ENCODE assay signal across 1 cellular context in the genomic region with DNA sequence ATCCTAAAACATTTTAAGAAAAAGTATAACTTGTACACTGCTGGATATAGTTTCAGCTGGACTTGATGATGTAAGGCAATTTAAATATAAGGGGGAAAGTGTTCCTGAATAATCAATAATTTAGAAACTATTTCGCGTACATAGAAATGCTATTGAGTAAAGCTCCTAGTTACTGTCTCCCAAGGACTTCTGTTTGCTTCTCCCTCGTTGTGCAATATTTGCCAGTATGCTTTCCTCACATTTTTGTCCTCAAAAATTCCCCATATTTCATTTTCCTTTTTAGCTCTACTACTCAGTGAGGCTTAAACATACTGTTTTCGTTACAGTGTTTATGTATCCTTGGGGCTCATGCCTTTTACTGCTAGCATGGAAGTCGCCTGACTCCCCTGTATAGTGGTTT.
TF ChIP-seq lines count a peak whose summit lies in the region.

No MANE protein-coding gene starts in this region.

TF ChIP-seq in GM23338, 12 proteins besides CTCF, POLR2A, EP300 and RAD21 (continued from another document):
- TF ChIP-seq, protein P1, sequence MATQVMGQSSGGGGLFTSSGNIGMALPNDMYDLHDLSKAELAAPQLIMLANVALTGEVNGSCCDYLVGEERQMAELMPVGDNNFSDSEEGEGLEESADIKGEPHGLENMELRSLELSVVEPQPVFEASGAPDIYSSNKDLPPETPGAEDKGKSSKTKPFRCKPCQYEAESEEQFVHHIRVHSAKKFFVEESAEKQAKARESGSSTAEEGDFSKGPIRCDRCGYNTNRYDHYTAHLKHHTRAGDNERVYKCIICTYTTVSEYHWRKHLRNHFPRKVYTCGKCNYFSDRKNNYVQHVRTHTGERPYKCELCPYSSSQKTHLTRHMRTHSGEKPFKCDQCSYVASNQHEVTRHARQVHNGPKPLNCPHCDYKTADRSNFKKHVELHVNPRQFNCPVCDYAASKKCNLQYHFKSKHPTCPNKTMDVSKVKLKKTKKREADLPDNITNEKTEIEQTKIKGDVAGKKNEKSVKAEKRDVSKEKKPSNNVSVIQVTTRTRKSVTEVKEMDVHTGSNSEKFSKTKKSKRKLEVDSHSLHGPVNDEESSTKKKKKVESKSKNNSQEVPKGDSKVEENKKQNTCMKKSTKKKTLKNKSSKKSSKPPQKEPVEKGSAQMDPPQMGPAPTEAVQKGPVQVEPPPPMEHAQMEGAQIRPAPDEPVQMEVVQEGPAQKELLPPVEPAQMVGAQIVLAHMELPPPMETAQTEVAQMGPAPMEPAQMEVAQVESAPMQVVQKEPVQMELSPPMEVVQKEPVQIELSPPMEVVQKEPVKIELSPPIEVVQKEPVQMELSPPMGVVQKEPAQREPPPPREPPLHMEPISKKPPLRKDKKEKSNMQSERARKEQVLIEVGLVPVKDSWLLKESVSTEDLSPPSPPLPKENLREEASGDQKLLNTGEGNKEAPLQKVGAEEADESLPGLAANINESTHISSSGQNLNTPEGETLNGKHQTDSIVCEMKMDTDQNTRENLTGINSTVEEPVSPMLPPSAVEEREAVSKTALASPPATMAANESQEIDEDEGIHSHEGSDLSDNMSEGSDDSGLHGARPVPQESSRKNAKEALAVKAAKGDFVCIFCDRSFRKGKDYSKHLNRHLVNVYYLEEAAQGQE (IDR thresholded peaks at IDR 0.05; ENCODE audit: unreplicated experiment) = no peak
- no peak for TF ChIP-seq POLR2AphosphoS5 (IDR thresholded peaks at IDR 0.05; ENCODE audit: low read depth)
- no peak for TF ChIP-seq ZNF331 (CRISPR knock-in tag; IDR thresholded peaks at IDR 0.05; ENCODE audit: low read depth)
- TF ChIP-seq EZH2 (IDR thresholded peaks at IDR 0.05; ENCODE audit: low read depth, unreplicated experiment) = no peak
- TF ChIP-seq ZNF114 (CRISPR knock-in tag; IDR thresholded peaks at IDR 0.05) = no peak
